1 cellular context compared by ENCODE assay signal in genomic region chr9:129344623-129345495, GRCh38.
TF ChIP-seq lines count a peak whose summit lies in the region.

No MANE protein-coding gene starts in this region.

TF ChIP-seq in HepG2, 621 proteins besides CTCF, POLR2A, EP300 and RAD21 (continued from another document and continues in another):
- TF ChIP-seq BCLAF1 (IDR thresholded peaks at IDR 0.05) (no peak), FOXC1 (CRISPR knock-in tag; IDR thresholded peaks at IDR 0.05; ENCODE audit: borderline replicate concordance) (no peak), ZNF503 (CRISPR knock-in tag; IDR thresholded peaks at IDR 0.05) (no peak), PHF21A (CRISPR knock-in tag; IDR thresholded peaks at IDR 0.05) (no peak), ZNF644 (CRISPR knock-in tag; IDR thresholded peaks at IDR 0.05; ENCODE audit: low read depth) (no peak), ZNF678 (CRISPR knock-in tag; IDR thresholded peaks at IDR 0.05) (no peak), NFE2L2 (IDR thresholded peaks at IDR 0.05; ENCODE audit: low read length) (no peak), ZBTB25 (CRISPR knock-in tag; IDR thresholded peaks at IDR 0.05) (no peak), CERS6 (CRISPR knock-in tag; IDR thresholded peaks at IDR 0.05) (no peak), ZNF451 (CRISPR knock-in tag; IDR thresholded peaks at IDR 0.05) (no peak), ZNF580 (CRISPR knock-in tag; IDR thresholded peaks at IDR 0.05; ENCODE audit: borderline replicate concordance, low read depth) (no peak), ETV5 (CRISPR knock-in tag; IDR thresholded peaks at IDR 0.05; ENCODE audit: borderline replicate concordance) (no peak), UBTF (CRISPR knock-in tag; IDR thresholded peaks at IDR 0.05) (no peak), ZNF296 (CRISPR knock-in tag; conservative IDR thresholded peaks at IDR 0.05) (no peak), TFDP2 (CRISPR knock-in tag; IDR thresholded peaks at IDR 0.05) (no peak), MEIS1 (CRISPR knock-in tag; IDR thresholded peaks at IDR 0.05; ENCODE audit: borderline replicate concordance) (no peak), FOXO4 (CRISPR knock-in tag; conservative IDR thresholded peaks at IDR 0.05) (no peak), FOXA3 (CRISPR knock-in tag; IDR thresholded peaks at IDR 0.05) (no peak), ZNF790 (CRISPR knock-in tag; IDR thresholded peaks at IDR 0.05; ENCODE audit: borderline replicate concordance) (no peak), AGO2 (optimal IDR thresholded peaks at IDR 0.05; ENCODE audit: low read depth, low read length) (no peak), ZNF749 (CRISPR knock-in tag; IDR thresholded peaks at IDR 0.05; ENCODE audit: borderline replicate concordance) (no peak), KDM1A (CRISPR knock-in tag; IDR thresholded peaks at IDR 0.05) (0 out of 2 replicates have a peak, but pooled peaks have one; percentile 0), ZSCAN22 (CRISPR knock-in tag; IDR thresholded peaks at IDR 0.05) (no peak), SRY (CRISPR knock-in tag; IDR thresholded peaks at IDR 0.05) (no peak), ZNF337 (CRISPR knock-in tag; IDR thresholded peaks at IDR 0.05; ENCODE audit: borderline replicate concordance, low read depth) (no peak), ZNF775 (CRISPR knock-in tag; IDR thresholded peaks at IDR 0.05; ENCODE audit: borderline replicate concordance) (no peak), ZBTB33 (CRISPR knock-in tag; IDR thresholded peaks at IDR 0.05) (no peak), WIZ (CRISPR knock-in tag; IDR thresholded peaks at IDR 0.05) (no peak), TCF7L2 (IDR thresholded peaks at IDR 0.05; ENCODE audit: low read depth, low read length) (no peak), HMG20B (CRISPR knock-in tag; conservative IDR thresholded peaks at IDR 0.05) (no peak), ATF4 (CRISPR knock-in tag; IDR thresholded peaks at IDR 0.05) (no peak), HDAC2 (CRISPR knock-in tag; IDR thresholded peaks at IDR 0.05) (peak; percentile 20; the same call in 1 of the 2 replicates), SAP130 (CRISPR knock-in tag; IDR thresholded peaks at IDR 0.05; ENCODE audit: low read depth) (peak; percentile 43; the same call in 1 of the 2 replicates), ZNF335 (CRISPR knock-in tag; IDR thresholded peaks at IDR 0.05) (no peak), ZC3H4 (CRISPR knock-in tag; IDR thresholded peaks at IDR 0.05; ENCODE audit: borderline replicate concordance) (no peak), CREBL2 (CRISPR knock-in tag; IDR thresholded peaks at IDR 0.05; ENCODE audit: borderline replicate concordance) (no peak), NKX3-1 (CRISPR knock-in tag; IDR thresholded peaks at IDR 0.05) (no peak), TSC22D2 (CRISPR knock-in tag; IDR thresholded peaks at IDR 0.05; ENCODE audit: borderline replicate concordance) (no peak), ZFP36 (IDR thresholded peaks at IDR 0.05; ENCODE audit: borderline replicate concordance, low read depth, low read length, partially characterized antibody) (no peak), ZNF674 (CRISPR knock-in tag; IDR thresholded peaks at IDR 0.05; ENCODE audit: low read depth) (no peak), YEATS4 (CRISPR knock-in tag; IDR thresholded peaks at IDR 0.05; ENCODE audit: borderline replicate concordance) (no peak), NR2F6 (IDR thresholded peaks at IDR 0.05) (no peak), NR2F6 (CRISPR knock-in tag; IDR thresholded peaks at IDR 0.05) (peak; percentile 34; the same call in 1 of the 2 replicates), SATB2 (CRISPR knock-in tag; IDR thresholded peaks at IDR 0.05) (no peak), ZFP36L2 (CRISPR knock-in tag; IDR thresholded peaks at IDR 0.05) (no peak), ZNF354B (CRISPR knock-in tag; IDR thresholded peaks at IDR 0.05) (no peak), TGIF2 (CRISPR knock-in tag; IDR thresholded peaks at IDR 0.05) (no peak), ZMYM2 (CRISPR knock-in tag; IDR thresholded peaks at IDR 0.05) (no peak), TARDBP (CRISPR knock-in tag; IDR thresholded peaks at IDR 0.05) (no peak), CC2D1A (CRISPR knock-in tag; IDR thresholded peaks at IDR 0.05) (no peak), USF2 (IDR thresholded peaks at IDR 0.05; ENCODE audit: low read depth, low read length) (no peak), USF2 (CRISPR knock-in tag; IDR thresholded peaks at IDR 0.05; ENCODE audit: borderline replicate concordance) (no peak), NCOR1 (IDR thresholded peaks at IDR 0.05; ENCODE audit: borderline replicate concordance, low read length) (peak; percentile 52; the same call in 1 of the 2 replicates), REPIN1 (CRISPR knock-in tag; IDR thresholded peaks at IDR 0.05; ENCODE audit: borderline replicate concordance, low read depth) (no peak)
